ENCODE assay signal across 36 cellular contexts in the genomic region with DNA sequence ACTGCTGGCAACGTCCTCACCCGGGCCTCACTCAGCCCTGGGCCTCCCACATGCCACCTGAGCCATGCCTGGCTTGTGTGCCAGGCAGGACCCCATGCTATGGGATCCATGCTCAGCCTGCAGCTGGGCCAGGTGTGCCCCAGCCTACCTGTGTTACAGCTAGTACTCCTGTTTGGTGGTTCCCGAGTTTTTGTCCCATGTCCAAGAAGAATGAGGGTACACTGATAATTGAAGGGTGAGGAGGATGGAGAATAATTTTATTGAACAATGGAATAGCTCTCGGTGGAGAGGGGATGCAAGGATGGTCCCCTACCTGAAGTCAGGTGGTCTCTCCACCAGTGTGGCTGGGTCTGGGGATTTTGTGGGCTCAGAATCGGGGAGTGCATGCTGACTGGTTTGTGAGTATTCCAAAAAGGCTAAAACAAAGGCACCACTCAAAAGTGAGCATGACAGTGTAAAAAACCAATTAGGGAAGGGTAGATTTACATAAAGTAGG.
"Had no signal": no experiment of that assay in that cellular context is flagged by ENCODE, and none has a peak within 500 bp of the region (broad histone marks: within the 10 kb centered on the region; RNA-seq: fewer than 3 reads in every experiment).

No MANE protein-coding gene starts in this region.

- H3K27ac ChIP-seq: adrenal gland, body of pancreas, PC-9, RWPE1, VCaP had no signal

- H3K4me1 ChIP-seq: adrenal gland had no signal

- ATAC-seq: activated CD8-positive, alpha-beta memory T cell treated with anti-CD3 and anti-CD28 coated beads, Interleukin-2, amount 10 ng/mL, durations not matched to agents 7 days and 5 days; activated naive CD4-positive, alpha-beta T cell treated with anti-CD3 and anti-CD28 coated beads, Interleukin-2, amount 50 U/mL, for 72 hours; body of pancreas; Right ventricle myocardium inferior had no signal

- H2AFZ ChIP-seq: PC-9 had no signal

- H3K4me3 ChIP-seq: adrenal gland, body of pancreas, MG63, PC-9 had no signal

- H3K4me1 Mint-ChIP-seq: activated CD4-positive, alpha-beta memory T cell treated with anti-CD3 and anti-CD28 coated beads, Interleukin-2, amount 10 ng/mL, durations not matched to agents 7 days and 5 days; activated CD8-positive, alpha-beta memory T cell treated with anti-CD3 and anti-CD28 coated beads, Interleukin-2, amount 10 ng/mL, durations not matched to agents 7 days and 5 days had no signal

- DNase-seq: activated B cell treated with CpG ODN at 0.5 μM for 24 hours; activated CD4-positive, alpha-beta memory T cell treated with anti-CD3 and anti-CD28 coated beads, Interleukin-2, amount 10 ng/mL, durations not matched to agents 7 days and 5 days; activated CD4-positive, alpha-beta T cell treated with anti-CD3 and anti-CD28 coated beads for 48 hours; activated CD4-positive, CD25-positive, alpha-beta regulatory T cell treated with anti-CD3 and anti-CD28 coated beads, Interleukin-2, amount 50 U/mL, for 72 hours; activated CD8-positive, alpha-beta memory T cell treated with anti-CD3 and anti-CD28 coated beads for 24 hours; activated CD8-positive, alpha-beta memory T cell treated with anti-CD3 and anti-CD28 coated beads, Interleukin-2, amount 10 ng/mL, durations not matched to agents 7 days and 5 days; activated CD8-positive, alpha-beta memory T cell treated with anti-CD3 and anti-CD28 coated beads, Interleukin-2, amount 50 U/mL, for 48 hours; activated effector memory CD4-positive, alpha-beta T cell treated with anti-CD3 and anti-CD28 coated beads, Interleukin-2, amount 50 U/mL, for 16 hours; activated naive CD4-positive, alpha-beta T cell treated with Interleukin-2 at 50 U/mL for 16 hours; activated T-cell treated with anti-CD3 and anti-CD28 coated beads, Interleukin-2, amount 50 U/mL, for 48 hours; adrenal gland; body of pancreas; caudate nucleus; cerebellar nuclear complex; Karpas-422; MG63; NCI-H1092; NCI-H1436 treated with DMSO at 0.1 percent for 48 hours; NCI-H1694 treated with DMSO at 0.1 percent for 48 hours; NCI-H2029 treated with DMSO at 0.1 percent for 48 hours; NCI-H2107; NCI-H2171; NCI-H510A; NCI-H526; NCI-H748 treated with DMSO at 0.1 percent for 48 hours; NK-92 treated with Interleukin-12 subunit alpha and Interleukin-12 subunit beta, amount 100 ng/mL, for 24 hours; PC-9; SIG-M5; SW 1271; T-helper 1 cell; T-helper 2 cell; T-helper 9 cell had no signal

- H3K27ac Mint-ChIP-seq: activated B cell treated with CpG ODN at 0.5 μM for 24 hours; activated CD4-positive, alpha-beta memory T cell treated with anti-CD3 and anti-CD28 coated beads, Interleukin-2, amount 10 ng/mL, durations not matched to agents 7 days and 5 days; activated CD8-positive, alpha-beta memory T cell treated with anti-CD3 and anti-CD28 coated beads, Interleukin-2, amount 10 ng/mL, durations not matched to agents 7 days and 5 days had no signal

- H3K27me3 ChIP-seq: adrenal gland, body of pancreas, MG63 had no signal

- H3K27me3 Mint-ChIP-seq: activated B cell treated with CpG ODN at 0.5 μM for 24 hours had no signal

- H3K4me3 Mint-ChIP-seq: activated B cell treated with CpG ODN at 0.5 μM for 24 hours; activated CD4-positive, alpha-beta memory T cell treated with anti-CD3 and anti-CD28 coated beads, Interleukin-2, amount 10 ng/mL, durations not matched to agents 7 days and 5 days; activated CD8-positive, alpha-beta memory T cell treated with anti-CD3 and anti-CD28 coated beads, Interleukin-2, amount 10 ng/mL, durations not matched to agents 7 days and 5 days had no signal

- H3K9me3 ChIP-seq: adrenal gland had no signal

- H3K36me3 ChIP-seq: adrenal gland, MG63 had no signal

- H3K4me2 ChIP-seq: PC-9 had no signal
